22 cellular contexts compared by ENCODE assay signal in the genomic region with DNA sequence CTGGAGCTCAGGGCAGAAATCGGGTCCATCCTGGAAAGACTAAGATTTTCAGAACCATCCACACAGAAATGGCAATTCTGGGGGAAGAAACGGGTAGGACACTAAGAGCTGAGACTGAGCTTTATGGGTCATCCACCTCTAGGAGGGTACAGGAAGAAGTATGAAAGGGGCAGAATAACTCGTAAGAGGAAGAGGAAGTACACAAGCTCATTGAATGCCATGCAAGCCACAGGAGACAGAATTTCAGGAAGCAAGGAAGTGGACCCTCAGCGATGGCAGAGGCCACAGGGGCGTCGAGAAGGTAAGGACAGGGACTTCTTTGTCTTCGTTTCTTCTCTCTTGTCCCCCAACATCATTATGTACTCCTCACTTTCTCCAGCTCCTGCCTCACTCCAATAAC.
DNase-seq lines count a peak whose midpoint lies in the region; ATAC-seq, FAIRE-seq and TF ChIP-seq lines count a peak whose summit lies in the region.
"Had no signal": no experiment of that assay in that cellular context is flagged by ENCODE, and none has a peak within 500 bp of the region (broad histone marks: within the 10 kb centered on the region; RNA-seq: fewer than 3 reads in every experiment).

No MANE protein-coding gene starts in this region.

- POLR2A ChIA-PET in H1 (lab: Charles Lee; ENCODE audit: partially characterized antibody): no interaction called here

- H3K56ac ChIP-seq in H1 (replicated peaks; ENCODE audit: insufficient read length, low read depth, low read length): no peak overlapping the region

- H2BK12ac ChIP-seq in H1 (ENCODE audit: low read depth, low read length): peak overlapping the region; percentile 28; the same call in 1 of the 2 replicates

- H3K27me3 ChIP-seq in H1 (replicated peaks in 1 of 4; ENCODE audit: control insufficient read depth in 3 of 4, extremely low read depth in 1 of 4, insufficient read depth in 3 of 4, low read length in 3 of 4) (0 out of 7 replicates have a peak, but pooled peaks cover 0 to 3% (median 0%) of the 10 kb centered on the region in 4 experiments), upper lobe of right lung (no peaks in the 10 kb centered on the region)
- H3K27me3 ChIP-seq: sigmoid colon, vagina had no signal

- FAIRE-seq in H1 (lab: Jason Lieb, UNC) (no peak), RCC 7860 (lab: Jason Lieb, UNC) (no peak)
- FAIRE-seq: astrocyte had no signal

- no peak overlapping the region for H2BK120ac ChIP-seq in H1 (replicated peaks; ENCODE audit: low read depth, low read length)

- H3K4me2 ChIP-seq in H1 (ENCODE audit: insufficient read depth in 1 of 2, low read depth in 2 of 2, low read length in 2 of 2): no peak overlapping the region

- no peak overlapping the region for H3K4ac ChIP-seq in H1 (replicated peaks; ENCODE audit: insufficient read length, low read depth, low read length)

- H3K4me3 Mint-ChIP-seq in stimulated activated naive CD8-positive, alpha-beta T cell treated with anti-CD3 and anti-CD28 coated beads, Interleukin-15, Interleukin-2, amounts not matched to agents 100 ng/mL and 50 ng/mL, for 24 hours: no peak overlapping the region
- no peak overlapping the region for H3K4me3 Mint-ChIP-seq in mesothelial cell of epicardium
- H3K4me3 Mint-ChIP-seq: IgD-negative memory B cell had no signal

- CTCF ChIA-PET in H1 (lab: Charles Lee; ENCODE audit: partially characterized antibody): interaction anchor here (0.8 to 1.0 kb wide), 3 partner anchors 18 to 221 kb away, joined by 3 to 5 read pairs (median 3); no protein-coding TSS in a partner anchor

- H2BK15ac ChIP-seq in H1 (ENCODE audit: low read length): no peak overlapping the region

- H3K36me3 ChIP-seq in H1 (ENCODE audit: control insufficient read depth in 2 of 4, insufficient read depth in 4 of 4, low read length in 3 of 4): no peaks in the 10 kb centered on the region
- no peaks in the 10 kb centered on the region for H3K36me3 ChIP-seq in upper lobe of right lung
- H3K36me3 ChIP-seq: sigmoid colon, vagina had no signal

- no peaks in the 10 kb centered on the region; the same call in 1 of the 2 replicates for H3K79me1 ChIP-seq in H1 (ENCODE audit: low read depth, low read length)

- no peaks in the 10 kb centered on the region for H3K23me2 ChIP-seq in H1 (ENCODE audit: low read depth, low read length)

- H2AK5ac ChIP-seq in H1 (ENCODE audit: low read depth, low read length): no peak overlapping the region

- H3K36me3 Mint-ChIP-seq in stimulated activated naive CD8-positive, alpha-beta T cell treated with anti-CD3 and anti-CD28 coated beads, Interleukin-15, Interleukin-2, amounts not matched to agents 100 ng/mL and 50 ng/mL, for 24 hours (ENCODE audit: low read depth): peaks cover 48% of the 10 kb centered on the region
- peaks cover 8% of the 10 kb centered on the region for H3K36me3 Mint-ChIP-seq in mesothelial cell of epicardium

- WGBS in H1 (ENCODE audit: extremely low coverage in 1 of 2, insufficient coverage in 1 of 2, insufficient read length in 1 of 2, insufficient replicate concordance in 2 of 2, low coverage in 1 of 2, low lambda C conversion rate in 2 of 2, missing lambda C conversion rate in 1 of 2), 2 experiments: 90% methylated on average over 7 of the region's 7 CpGs; no CpG with 5 or more reads in 1 of the 2 experiments

- H3K79me2 ChIP-seq in H1 (ENCODE audit: control insufficient read depth in 1 of 2, insufficient read depth in 2 of 2, low read length in 2 of 2): no peaks in the 10 kb centered on the region

- intact Hi-C loops in upper lobe of right lung (cut with DNase I): no loop called here

- DNase-seq in stimulated activated naive CD8-positive, alpha-beta T cell treated with anti-CD3 and anti-CD28 coated beads, Interleukin-15, Interleukin-2, amounts not matched to agents 100 U/mL and 50 U/mL, for 24 hours: no peak
- DNase-seq in NOMO-1 treated with dmso at 0.1 percent for 144 hours (lab: John Stamatoyannopoulos, UW; ENCODE audit: unreplicated experiment): peak; percentile 47
- no peak for DNase-seq in H1 (ENCODE audit: low read depth in 1 of 2, low spot score in 2 of 2)
- DNase-seq in upper lobe of right lung: no peak
- DNase-seq in AG08396 (ENCODE audit: low spot score): no peak
- no peak for DNase-seq in RCC 7860 (ENCODE audit: low spot score)
- DNase-seq in mesothelial cell of epicardium (ENCODE audit: low spot score in 2 of 2, unreplicated experiment in 2 of 2): no peak
- DNase-seq: activated CD4-positive, CD25-positive, alpha-beta regulatory T cell treated with anti-CD3 and anti-CD28 coated beads, Interleukin-2, amount 50 U/mL, for 72 hours; activated T-cell treated with anti-CD3 and anti-CD28 coated beads, Interleukin-2, amount 50 U/mL, for 1 hour; cortex of kidney; DMS79 treated with DMSO at 0.1 percent for 48 hours; mammary epithelial cell; NCI-H1436; NCI-H446 treated with DMSO at 0.1 percent for 48 hours; occipital lobe; sigmoid colon; stimulated activated CD4-positive, alpha-beta T cell treated with anti-CD3 and anti-CD28 coated beads, Interleukin-4, amount 100 ng/mL, for 1 hour had no signal

- TF ChIP-seq POLR2A in H1 (IDR thresholded peaks at IDR 0.05; ENCODE audit: control extremely low read depth in 1 of 2, low read depth in 2 of 2, low read length in 2 of 2): no peak

- no peaks in the 10 kb centered on the region for H3K9me3 Mint-ChIP-seq in stimulated activated naive CD8-positive, alpha-beta T cell treated with anti-CD3 and anti-CD28 coated beads, Interleukin-15, Interleukin-2, amounts not matched to agents 100 ng/mL and 50 ng/mL, for 24 hours
- H3K9me3 Mint-ChIP-seq in mesothelial cell of epicardium: no peaks in the 10 kb centered on the region
- H3K9me3 Mint-ChIP-seq: IgD-negative memory B cell had no signal

- TF ChIP-seq EP300 in H1 (IDR thresholded peaks at IDR 0.05; ENCODE audit: borderline replicate concordance in 1 of 2, low read depth in 2 of 2, low read length in 2 of 2): no peak

- H3K27ac ChIP-seq in H1 (ENCODE audit: low read depth, low read length) (no peak overlapping the region), upper lobe of right lung (no peak overlapping the region)
- H3K27ac ChIP-seq: sigmoid colon, SK-N-MC, vagina had no signal

- no peaks in the 10 kb centered on the region for H3K27me3 Mint-ChIP-seq in stimulated activated naive CD8-positive, alpha-beta T cell treated with anti-CD3 and anti-CD28 coated beads, Interleukin-15, Interleukin-2, amounts not matched to agents 100 ng/mL and 50 ng/mL, for 24 hours
- H3K27me3 Mint-ChIP-seq in mesothelial cell of epicardium (ENCODE audit: low read depth): no peaks in the 10 kb centered on the region
- H3K27me3 Mint-ChIP-seq: IgD-negative memory B cell had no signal

- H3K9ac ChIP-seq in H1 (replicated peaks in 1 of 4; ENCODE audit: extremely low read depth in 1 of 4, low read depth in 3 of 4, low read length in 3 of 4): no peak overlapping the region

- TF ChIP-seq CTCF in H1 (IDR thresholded peaks at IDR 0.05; ENCODE audit: control extremely low read depth in 1 of 3, insufficient read depth in 1 of 3, low read depth in 1 of 3, low read length in 3 of 3): no peak
- no peak for TF ChIP-seq CTCF in upper lobe of right lung (IDR thresholded peaks at IDR 0.05)
- no peak for TF ChIP-seq CTCF in mesothelial cell of epicardium (IDR thresholded peaks at IDR 0.05; ENCODE audit: unreplicated experiment)

- ATAC-seq in stimulated activated naive CD8-positive, alpha-beta T cell treated with anti-CD3 and anti-CD28 coated beads, Interleukin-15, Interleukin-2, amounts not matched to agents 100 U/mL and 50 U/mL, for 24 hours: no peak
- ATAC-seq in upper lobe of right lung: peak; percentile 45

- no peak overlapping the region for H4K91ac ChIP-seq in H1 (replicated peaks; ENCODE audit: insufficient read length, low read length)

- no peak overlapping the region for H3K14ac ChIP-seq in H1 (ENCODE audit: insufficient read length)

- H3K23ac ChIP-seq in H1 (ENCODE audit: insufficient read length): no peak overlapping the region

- H3K9me3 ChIP-seq in H1 (ENCODE audit: insufficient read depth in 2 of 2, low read depth in 1 of 2, low read length in 1 of 2) (no peaks in the 10 kb centered on the region), upper lobe of right lung (no peaks in the 10 kb centered on the region)
- H3K9me3 ChIP-seq: sigmoid colon, vagina had no signal

- no peak overlapping the region for H3K18ac ChIP-seq in H1 (ENCODE audit: extremely low read depth, low read length)

- no peak overlapping the region for H2AFZ ChIP-seq in H1 (ENCODE audit: low read length)

- H3K4me1 Mint-ChIP-seq in stimulated activated naive CD8-positive, alpha-beta T cell treated with anti-CD3 and anti-CD28 coated beads, Interleukin-15, Interleukin-2, amounts not matched to agents 100 ng/mL and 50 ng/mL, for 24 hours (ENCODE audit: low read depth): peaks cover 71% of the 10 kb centered on the region
- H3K4me1 Mint-ChIP-seq in mesothelial cell of epicardium: peaks cover 23% of the 10 kb centered on the region

- peak overlapping the region; percentile 61 for H3K27ac Mint-ChIP-seq in stimulated activated naive CD8-positive, alpha-beta T cell treated with anti-CD3 and anti-CD28 coated beads, Interleukin-15, Interleukin-2, amounts not matched to agents 100 ng/mL and 50 ng/mL, for 24 hours
- no peak overlapping the region for H3K27ac Mint-ChIP-seq in mesothelial cell of epicardium

- no peak for TF ChIP-seq RAD21 in H1 (IDR thresholded peaks at IDR 0.05 in 1 of 2, conservative IDR thresholded peaks at IDR 0.05 in 1 of 2; ENCODE audit: low read depth in 2 of 2, low read length in 2 of 2)

- H2BK5ac ChIP-seq in H1 (ENCODE audit: low read depth, low read length): 0 out of 2 replicates have a peak overlapping the region, but pooled peaks have one; percentile 29

- no peaks in the 10 kb centered on the region for H4K20me1 ChIP-seq in H1 (replicated peaks in 1 of 2; ENCODE audit: control insufficient read depth in 1 of 2, insufficient read depth in 2 of 2, low read length in 2 of 2)

- peaks cover 0 to 3% (median 0%) of the 10 kb centered on the region in 4 experiments; a peak in 1 of 7 replicates for H3K4me1 ChIP-seq in H1 (replicated peaks in 1 of 4; ENCODE audit: control insufficient read depth in 3 of 4, insufficient read depth in 4 of 4, low read length in 3 of 4)
- peaks cover 13% of the 10 kb centered on the region for H3K4me1 ChIP-seq in upper lobe of right lung

- H3K4me3 ChIP-seq in H1 (ENCODE audit: extremely low read depth in 1 of 4, insufficient read depth in 2 of 4, low read depth in 3 of 4, low read length in 4 of 4) (no peak overlapping the region), upper lobe of right lung (no peak overlapping the region)
- H3K4me3 ChIP-seq: sigmoid colon, SK-N-MC, vagina had no signal

- no peak overlapping the region; the same call in 1 of the 2 replicates for H4K8ac ChIP-seq in H1 (ENCODE audit: extremely low read depth, insufficient read depth, low read length)

- no peak overlapping the region for H4K5ac ChIP-seq in H1 (ENCODE audit: insufficient read length, low read depth, low read length)

- peak overlapping the region; percentile 88; the same call in 1 of the 2 replicates for H2BK20ac ChIP-seq in H1 (ENCODE audit: low read length)

TF ChIP-seq in H1, 55 proteins besides CTCF, POLR2A, EP300 and RAD21 (continues in another document):
- TF ChIP-seq RXRA (IDR thresholded peaks at IDR 0.05; ENCODE audit: insufficient read depth, low read depth, low read length): no peak
- TF ChIP-seq NRF1 (IDR thresholded peaks at IDR 0.05; ENCODE audit: low read depth, low read length): no peak
